ENCODE assay signal across 9 cellular contexts in the genomic region with DNA sequence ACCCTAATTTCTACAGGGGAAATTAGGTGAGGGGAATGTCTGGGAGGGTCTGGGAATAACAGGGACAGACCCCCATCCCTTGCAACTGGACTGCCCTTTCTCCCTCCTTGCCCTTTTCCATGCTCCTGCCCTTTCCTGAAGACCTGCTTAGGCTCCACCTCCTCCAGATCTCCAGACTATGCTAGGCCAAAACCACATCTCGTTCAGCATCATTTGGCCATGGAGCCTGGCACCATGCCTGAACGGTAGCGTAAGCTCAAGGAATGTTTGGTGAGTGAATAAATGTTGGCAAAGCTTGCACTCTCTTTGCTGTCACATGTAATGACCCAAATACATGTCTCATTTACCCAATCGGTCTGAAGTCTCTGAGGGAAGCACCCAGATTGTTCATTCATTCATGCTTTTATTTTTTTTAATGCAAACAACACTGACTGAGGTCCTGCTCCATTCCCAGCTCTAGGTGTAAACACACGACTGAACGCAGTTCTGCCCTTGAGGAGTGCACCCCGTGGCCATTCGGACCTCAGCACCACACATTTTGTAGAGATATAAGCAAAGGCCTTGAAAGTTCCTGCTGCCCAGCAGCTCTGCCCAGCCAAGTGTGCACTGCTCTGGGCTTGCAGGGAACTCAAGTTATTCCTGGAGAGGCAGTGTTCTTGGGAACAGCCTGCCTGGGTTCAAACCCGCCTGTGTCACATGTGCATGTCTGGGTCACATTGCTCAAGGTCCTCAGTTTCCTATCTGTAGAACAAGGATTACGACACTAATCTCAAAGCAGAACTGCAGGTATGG. TPM values are rescaled to one million over a fixed set of nuclear protein-coding genes. Genes with fewer than 3 reads are reported as not detected.
A peak's percentile ranks its signal among the peaks of the same experiment; 100 is the strongest.
DNase-seq lines count a peak whose midpoint lies in the region; ATAC-seq and TF ChIP-seq lines count a peak whose summit lies in the region.
"Had no signal": no experiment of that assay in that cellular context is flagged by ENCODE, and none has a peak within 500 bp of the region (broad histone marks: within the 10 kb centered on the region; RNA-seq: fewer than 3 reads in every experiment).

No MANE protein-coding gene starts in this region.

- POLR2A ChIA-PET in HEK293 (lab: Yijun Ruan, JAX): no interaction called here
- POLR2A ChIA-PET in RWPE1 (lab: Yijun Ruan, JAX; ENCODE audit: low non-redundant PET): no interaction called here
- POLR2A ChIA-PET in activated CD4-positive, alpha-beta memory T cell treated with anti-CD3 and anti-CD28 coated beads for 36 hours (lab: Charles Lee): no interaction called here

- H3K27me3 ChIP-seq in BLaER1 (peaks cover 47% of the 10 kb centered on the region), lower lobe of right lung (ENCODE audit: low read depth) (peaks cover 86% of the 10 kb centered on the region)

- H3K4me2 ChIP-seq in BLaER1: peak overlapping the region; percentile 96

- H3K27ac ChIP-seq in BLaER1: no peak overlapping the region
- H3K27ac ChIP-seq in HEK293 (ENCODE audit: extremely low read depth, low read depth, low read length): no peak overlapping the region
- H3K27ac ChIP-seq in lower lobe of right lung: no peak overlapping the region
- H3K27ac ChIP-seq in RWPE1: no peak overlapping the region

- H3K9me3 Mint-ChIP-seq in brain: peaks cover 0 to 4% (median 0%) of the 10 kb centered on the region in 5 experiments
- H3K9me3 Mint-ChIP-seq in activated CD4-positive, alpha-beta memory T cell treated with anti-CD3 and anti-CD28 coated beads for 36 hours: no peaks in the 10 kb centered on the region

- CTCF ChIA-PET in HEK293 (lab: Yijun Ruan, JAX) (interaction anchor here (0.8 to 3.0 kb wide), 6 partner anchors 8 to 375 kb away, joined by 3 to 23 read pairs (median 6); no protein-coding TSS in a partner anchor), RWPE1 (lab: Yijun Ruan, JAX) (interaction anchor here (1.6 kb wide), 1 partner anchor 92 kb away, joined by 4 read pairs; no protein-coding TSS in a partner anchor)
- CTCF ChIA-PET in activated CD4-positive, alpha-beta memory T cell treated with anti-CD3 and anti-CD28 coated beads for 36 hours (lab: Charles Lee): interaction anchor here (0.6 to 1.1 kb wide), 2 partner anchors 11 to 376 kb away, joined by 3 to 4 read pairs; no protein-coding TSS in a partner anchor

- H4K20me1 ChIP-seq in BLaER1: peaks cover 24% of the 10 kb centered on the region

- ATAC-seq in lower lobe of right lung: no peak

- no peaks in the 10 kb centered on the region for H3K36me3 ChIP-seq in BLaER1
- no peaks in the 10 kb centered on the region for H3K36me3 ChIP-seq in HEK293 (ENCODE audit: control insufficient read depth in 2 of 2, insufficient read depth in 1 of 2, low read length in 2 of 2)
- H3K36me3 ChIP-seq in lower lobe of right lung: no peaks in the 10 kb centered on the region

- H3K4me3 ChIP-seq in BLaER1 (no peak overlapping the region), HEK293 (ENCODE audit: low read depth, low read length) (no peak overlapping the region), lower lobe of right lung (no peak overlapping the region)

- H3K4me3 Mint-ChIP-seq in brain: peak overlapping the region in 4 of 5 experiments; percentile 61 to 69 (median 65)
- H3K4me3 Mint-ChIP-seq in activated CD4-positive, alpha-beta memory T cell treated with anti-CD3 and anti-CD28 coated beads for 36 hours: no peak overlapping the region

- no peak for TF ChIP-seq CTCF in HEK293 (tag by site-specific recombination; IDR thresholded peaks at IDR 0.05)
- TF ChIP-seq CTCF in brain (conservative IDR thresholded peaks at IDR 0.05): no peak
- TF ChIP-seq CTCF in lower lobe of right lung (IDR thresholded peaks at IDR 0.05): no peak
- no peak for TF ChIP-seq CTCF in RWPE1 (conservative IDR thresholded peaks at IDR 0.05; ENCODE audit: low read depth)

- H3K9me3 ChIP-seq in BLaER1 (no peaks in the 10 kb centered on the region), HEK293 (ENCODE audit: control insufficient read depth, insufficient read depth, low read depth, low read length) (no peaks in the 10 kb centered on the region), lower lobe of right lung (no peaks in the 10 kb centered on the region)

- peaks cover 79% of the 10 kb centered on the region for H3K4me1 ChIP-seq in BLaER1
- peaks cover 11% of the 10 kb centered on the region for H3K4me1 ChIP-seq in HEK293 (ENCODE audit: control insufficient read depth, insufficient read depth, low read length)
- peaks cover 26% of the 10 kb centered on the region for H3K4me1 ChIP-seq in lower lobe of right lung

- peaks cover 56% of the 10 kb centered on the region for H3K4me1 Mint-ChIP-seq in brain
- H3K4me1 Mint-ChIP-seq in activated CD4-positive, alpha-beta memory T cell treated with anti-CD3 and anti-CD28 coated beads for 36 hours (ENCODE audit: low read depth): peaks cover 12% of the 10 kb centered on the region

- peak overlapping the region in 1 of 5 experiments; percentile 52 for H3K27ac Mint-ChIP-seq in brain
- H3K27ac Mint-ChIP-seq in activated CD4-positive, alpha-beta memory T cell treated with anti-CD3 and anti-CD28 coated beads for 36 hours: no peak overlapping the region

- H3K36me3 Mint-ChIP-seq in brain: no peaks in the 10 kb centered on the region
- no peaks in the 10 kb centered on the region for H3K36me3 Mint-ChIP-seq in activated CD4-positive, alpha-beta memory T cell treated with anti-CD3 and anti-CD28 coated beads for 36 hours

- DNase-seq in lower lobe of right lung: peak; percentile 24
- no peak for DNase-seq in NCI-H526 treated with DMSO at 0.1 percent for 48 hours (lab: John Stamatoyannopoulos, UW)
- DNase-seq in RWPE1 (ENCODE audit: low spot score): no peak
- no peak for DNase-seq in activated CD4-positive, alpha-beta memory T cell treated with anti-CD3 and anti-CD28 coated beads for 36 hours
- DNase-seq in NCI-H748 (lab: John Stamatoyannopoulos, UW; ENCODE audit: unreplicated experiment): no peak
- DNase-seq: OCI-M1 had no signal

- intact Hi-C loops in lower lobe of right lung (cut with DNase I): no loop called here
- intact Hi-C loops in activated CD4-positive, alpha-beta memory T cell treated with anti-CD3 and anti-CD28 coated beads for 36 hours (cut with micrococcal nuclease): no loop called here

- H3K27me3 Mint-ChIP-seq in brain: peaks cover 86% of the 10 kb centered on the region
- H3K27me3 Mint-ChIP-seq in activated CD4-positive, alpha-beta memory T cell treated with anti-CD3 and anti-CD28 coated beads for 36 hours: peaks cover 63% of the 10 kb centered on the region

- no peak overlapping the region for H3K9ac ChIP-seq in BLaER1

TF ChIP-seq in HEK293, 187 proteins besides CTCF, POLR2A, EP300 and RAD21 (continues in another document):
- TF ChIP-seq ZNF175 (tag by site-specific recombination; IDR thresholded peaks at IDR 0.05) (no peak), PATZ1 (tag by site-specific recombination; IDR thresholded peaks at IDR 0.05) (no peak), ZFP37 (tag by site-specific recombination; IDR thresholded peaks at IDR 0.05) (no peak), ZNF624 (tag by site-specific recombination; IDR thresholded peaks at IDR 0.05) (no peak), ZBTB6 (tag by site-specific recombination; IDR thresholded peaks at IDR 0.05) (0 out of 2 replicates have a peak, but pooled peaks have one; percentile 24)
- TF ChIP-seq, protein P1, sequence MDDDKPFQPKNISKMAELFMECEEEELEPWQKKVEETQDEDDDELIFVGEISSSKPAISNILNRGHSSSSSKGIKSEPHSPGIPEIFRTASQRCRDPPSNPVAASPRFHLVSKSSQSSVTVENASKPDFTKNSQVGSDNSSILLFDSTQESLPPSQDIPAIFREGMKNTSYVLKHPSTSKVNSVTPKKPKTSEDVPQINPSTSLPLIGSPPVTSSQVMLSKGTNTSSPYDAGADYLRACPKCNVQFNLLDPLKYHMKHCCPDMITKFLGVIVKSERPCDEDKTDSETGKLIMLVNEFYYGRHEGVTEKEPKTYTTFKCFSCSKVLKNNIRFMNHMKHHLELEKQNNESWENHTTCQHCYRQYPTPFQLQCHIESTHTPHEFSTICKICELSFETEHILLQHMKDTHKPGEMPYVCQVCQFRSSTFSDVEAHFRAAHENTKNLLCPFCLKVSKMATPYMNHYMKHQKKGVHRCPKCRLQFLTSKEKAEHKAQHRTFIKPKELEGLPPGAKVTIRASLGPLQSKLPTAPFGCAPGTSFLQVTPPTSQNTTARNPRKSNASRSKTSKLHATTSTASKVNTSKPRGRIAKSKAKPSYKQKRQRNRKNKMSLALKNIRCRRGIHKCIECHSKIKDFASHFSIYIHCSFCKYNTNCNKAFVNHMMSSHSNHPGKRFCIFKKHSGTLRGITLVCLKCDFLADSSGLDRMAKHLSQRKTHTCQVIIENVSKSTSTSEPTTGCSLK (tag by site-specific recombination; IDR thresholded peaks at IDR 0.05): no peak

RNA-seq across cellular contexts. Expression of gene GRM4, which starts 1.1 kb away (rescaled TPM):
- polyA plus RNA-seq in brain (ENCODE audit: insufficient read depth, low read depth, low replicate concordance): 0.92 TPM
- total RNA-seq in lower lobe of right lung: not detected
- under 1 TPM in 1 of 2 experiments, not detected in 1; 0.05 TPM for total RNA-seq in activated CD4-positive, alpha-beta memory T cell treated with anti-CD3 and anti-CD28 coated beads for 36 hours
